14 cellular contexts compared by ENCODE assay signal in the genomic region with DNA sequence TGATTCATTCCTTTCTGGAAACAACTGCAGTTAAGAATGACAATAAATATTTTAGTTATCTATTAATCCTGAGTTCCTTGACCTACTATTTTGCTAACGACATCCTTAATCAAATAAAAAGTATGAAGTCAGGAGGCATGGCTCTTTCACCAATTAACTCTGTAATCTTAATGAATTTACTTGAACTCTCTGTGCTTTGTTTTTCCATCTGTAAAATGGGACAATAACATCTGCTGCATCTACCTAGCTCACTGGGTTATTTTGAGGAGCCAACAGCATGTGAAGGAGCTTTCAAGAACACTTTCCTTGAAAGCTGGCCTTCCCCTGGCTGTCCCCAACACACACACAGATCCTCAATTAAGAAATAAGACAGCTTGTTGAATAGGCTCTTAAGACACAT.
"Had no signal": no experiment of that assay in that cellular context is flagged by ENCODE, and none has a peak within 500 bp of the region (broad histone marks: within the 10 kb centered on the region; RNA-seq: fewer than 3 reads in every experiment).

No MANE protein-coding gene starts in this region.

- H2AFZ ChIP-seq: hepatocyte had no signal

- H3K4me3 ChIP-seq: coronary artery, hepatocyte, suprapubic skin, upper lobe of right lung had no signal

- H3K9me3 Mint-ChIP-seq: activated CD8-positive, alpha-beta T cell treated with anti-CD3 and anti-CD28 coated beads for 36 hours; activated naive CD8-positive, alpha-beta T cell treated with anti-CD3 and anti-CD28 coated beads, Interleukin-2, amount 10 ng/mL, durations not matched to agents 7 days and 5 days; mesothelial cell of epicardium had no signal

- H3K27ac ChIP-seq: coronary artery, epithelial cell of prostate, hepatocyte, neutrophil, suprapubic skin, upper lobe of right lung had no signal

- H3K27ac Mint-ChIP-seq: activated naive CD8-positive, alpha-beta T cell treated with anti-CD3 and anti-CD28 coated beads, Interleukin-2, amount 10 ng/mL, durations not matched to agents 7 days and 5 days had no signal

- H3K27me3 ChIP-seq: hepatocyte, neutrophil, suprapubic skin, upper lobe of right lung had no signal

- H3K4me2 ChIP-seq: hepatocyte had no signal

- H3K27me3 Mint-ChIP-seq: effector memory CD8-positive, alpha-beta T cell had no signal

- H3K9me3 ChIP-seq: neutrophil, suprapubic skin, upper lobe of right lung had no signal

- H3K4me1 ChIP-seq: upper lobe of right lung had no signal

- DNase-seq: activated CD4-positive, alpha-beta T cell treated with anti-CD3 and anti-CD28 coated beads for 1 hour; activated CD8-positive, alpha-beta memory T cell treated with anti-CD3 and anti-CD28 coated beads, Interleukin-2, amount 50 U/mL, for 4 hours; activated gamma-delta T cell treated with Interleukin-2 at 50 U/mL for 16 hours; activated naive CD8-positive, alpha-beta T cell treated with anti-CD3 and anti-CD28 coated beads, Interleukin-2, amount 10 ng/mL, durations not matched to agents 7 days and 5 days; effector memory CD8-positive, alpha-beta T cell; T-helper 9 cell; upper lobe of right lung had no signal

- H3K4me3 Mint-ChIP-seq: activated CD8-positive, alpha-beta T cell treated with anti-CD3 and anti-CD28 coated beads for 36 hours; activated naive CD8-positive, alpha-beta T cell treated with anti-CD3 and anti-CD28 coated beads, Interleukin-2, amount 10 ng/mL, durations not matched to agents 7 days and 5 days; effector memory CD8-positive, alpha-beta T cell; mesothelial cell of epicardium had no signal

- H3K79me2 ChIP-seq: hepatocyte had no signal

- H3K36me3 ChIP-seq: neutrophil, suprapubic skin, upper lobe of right lung had no signal

- H3K36me3 Mint-ChIP-seq: activated naive CD8-positive, alpha-beta T cell treated with anti-CD3 and anti-CD28 coated beads, Interleukin-2, amount 10 ng/mL, durations not matched to agents 7 days and 5 days; mesothelial cell of epicardium had no signal
